Comparison of ENCODE assay signal across 26 cellular contexts in the genomic region with DNA sequence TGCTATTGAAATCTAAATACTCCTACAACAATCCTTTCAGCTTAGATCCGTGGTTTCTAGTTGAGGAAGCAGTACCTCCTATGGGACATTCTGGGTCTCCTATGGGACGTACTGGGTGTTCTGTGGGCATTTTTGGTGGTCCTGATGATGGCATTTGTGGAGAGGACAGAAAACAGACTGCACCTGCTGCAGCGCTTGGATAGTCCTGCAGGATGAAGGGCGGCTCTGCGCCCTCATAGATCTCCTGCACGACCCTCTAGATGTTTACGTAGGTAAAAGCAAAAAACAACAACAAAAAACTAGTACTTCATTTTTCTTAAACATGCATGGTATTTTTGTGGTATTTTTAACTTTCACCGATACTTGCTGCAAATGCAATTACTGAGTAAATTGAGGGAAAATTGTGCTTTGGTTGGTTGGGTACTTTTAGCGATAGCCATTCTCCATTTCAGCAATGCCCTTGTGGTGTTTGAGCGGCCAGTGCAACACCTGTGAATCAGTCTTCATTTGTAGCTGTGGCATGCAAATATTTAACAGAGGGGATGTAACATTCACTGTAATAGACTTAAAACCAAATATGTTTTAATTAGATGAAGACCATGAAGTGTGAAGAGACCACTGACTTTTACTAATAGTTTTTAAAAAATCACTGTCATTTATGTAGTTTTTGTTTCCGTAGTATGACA.
DNase-seq lines count a peak whose midpoint lies in the region; ATAC-seq, FAIRE-seq and TF ChIP-seq lines count a peak whose summit lies in the region.
"Had no signal": no experiment of that assay in that cellular context is flagged by ENCODE, and none has a peak within 500 bp of the region (broad histone marks: within the 10 kb centered on the region; RNA-seq: fewer than 3 reads in every experiment).

No MANE protein-coding gene starts in this region.

- no peak for DNase-seq in activated naive CD4-positive, alpha-beta T cell treated with Interleukin-2 at 50 U/mL for 16 hours
- DNase-seq in myocyte (ENCODE audit: low read depth) (peak; percentile 28), pancreas (no peak), GM13976 (ENCODE audit: low spot score) (no peak)
- no peak for DNase-seq in activated naive CD8-positive, alpha-beta T cell treated with anti-CD3 and anti-CD28 coated beads, Interleukin-2, amount 50 U/mL, for 24 hours
- DNase-seq: activated naive CD4-positive, alpha-beta T cell; activated T-cell treated with anti-CD3 and anti-CD28 coated beads, Interleukin-2, amount 50 U/mL, for 72 hours; CD8-positive, alpha-beta memory T cell; H7; kidney; midbrain; MM.1S; natural killer cell; NCI-H748 treated with DMSO at 0.1 percent for 48 hours; right cardiac atrium; spleen; stimulated activated CD4-positive, alpha-beta T cell treated with anti-CD3 and anti-CD28 coated beads, Interleukin-2, amount 100 ng/mL, for 48 hours had no signal

- no peaks in the 10 kb centered on the region for H3K9me3 Mint-ChIP-seq in activated naive CD4-positive, alpha-beta T cell treated with anti-CD3 and anti-CD28 coated beads, Interleukin-2, amount 50 U/mL, for 24 hours
- no peaks in the 10 kb centered on the region for H3K9me3 Mint-ChIP-seq in activated naive CD8-positive, alpha-beta T cell treated with anti-CD3 and anti-CD28 coated beads, Interleukin-2, amount 50 U/mL, for 24 hours
- H3K9me3 Mint-ChIP-seq: activated T-cell treated with anti-CD3 and anti-CD28 coated beads, Interleukin-2, amount 50 U/mL, for 72 hours; CD8-positive, alpha-beta memory T cell; natural killer cell had no signal

- no peaks in the 10 kb centered on the region for H3K9me3 ChIP-seq in pancreas
- H3K9me3 ChIP-seq: breast epithelium, spleen had no signal

- H3K36me3 Mint-ChIP-seq in activated naive CD4-positive, alpha-beta T cell treated with anti-CD3 and anti-CD28 coated beads, Interleukin-2, amount 50 U/mL, for 24 hours: peaks cover 4% of the 10 kb centered on the region
- H3K36me3 Mint-ChIP-seq in activated naive CD8-positive, alpha-beta T cell treated with anti-CD3 and anti-CD28 coated beads, Interleukin-2, amount 50 U/mL, for 24 hours (ENCODE audit: low read depth): no peaks in the 10 kb centered on the region
- H3K36me3 Mint-ChIP-seq: CD8-positive, alpha-beta memory T cell; natural killer cell had no signal

- peak; percentile 44; the same call in 1 of the 2 replicates for TF ChIP-seq POLR2A in Raji (IDR thresholded peaks at IDR 0.05; ENCODE audit: insufficient read depth, low read depth, low read length)

- H3K4me1 Mint-ChIP-seq in activated naive CD4-positive, alpha-beta T cell treated with anti-CD3 and anti-CD28 coated beads, Interleukin-2, amount 50 U/mL, for 24 hours: no peaks in the 10 kb centered on the region
- no peaks in the 10 kb centered on the region for H3K4me1 Mint-ChIP-seq in activated naive CD8-positive, alpha-beta T cell treated with anti-CD3 and anti-CD28 coated beads, Interleukin-2, amount 50 U/mL, for 24 hours
- H3K4me1 Mint-ChIP-seq: CD8-positive, alpha-beta memory T cell; natural killer cell had no signal

- peak overlapping the region; percentile 23 for H3K27ac Mint-ChIP-seq in activated naive CD4-positive, alpha-beta T cell treated with anti-CD3 and anti-CD28 coated beads, Interleukin-2, amount 50 U/mL, for 24 hours
- no peak overlapping the region for H3K27ac Mint-ChIP-seq in activated naive CD8-positive, alpha-beta T cell treated with anti-CD3 and anti-CD28 coated beads, Interleukin-2, amount 50 U/mL, for 24 hours
- H3K27ac Mint-ChIP-seq: activated T-cell treated with anti-CD3 and anti-CD28 coated beads, Interleukin-2, amount 50 U/mL, for 72 hours; CD8-positive, alpha-beta memory T cell; natural killer cell; WTC11 had no signal

- no peak overlapping the region for H3K4me3 ChIP-seq in pancreas
- H3K4me3 ChIP-seq: breast epithelium, spleen had no signal

- intact Hi-C loops in pancreas (cut with DNase I): no loop called here

- H3K27ac ChIP-seq in pancreas: no peak overlapping the region
- H3K27ac ChIP-seq: breast epithelium, KMS-11, parathyroid adenoma, spleen had no signal

- H3K36me3 ChIP-seq in pancreas: no peaks in the 10 kb centered on the region
- H3K36me3 ChIP-seq: breast epithelium, spleen had no signal

- peaks cover 0 to 6% (median 0%) of the 10 kb centered on the region in 3 donors for H3K4me1 ChIP-seq in pancreas
- H3K4me1 ChIP-seq: breast epithelium, parathyroid adenoma, spleen had no signal

- TF ChIP-seq CTCF in pancreas (IDR thresholded peaks at IDR 0.05) (no peak), GM13976 (IDR thresholded peaks at IDR 0.05; ENCODE audit: borderline replicate concordance, control extremely low read depth, extremely low read depth, insufficient read depth, missing control alignments) (no peak)

- H3K27me3 Mint-ChIP-seq in activated naive CD4-positive, alpha-beta T cell treated with anti-CD3 and anti-CD28 coated beads, Interleukin-2, amount 50 U/mL, for 24 hours: peaks cover 5% of the 10 kb centered on the region
- H3K27me3 Mint-ChIP-seq in activated naive CD8-positive, alpha-beta T cell treated with anti-CD3 and anti-CD28 coated beads, Interleukin-2, amount 50 U/mL, for 24 hours: peaks cover 14% of the 10 kb centered on the region

- no peak for ATAC-seq in pancreas
- no peak for ATAC-seq in HG02763 (IDR thresholded peaks at IDR 0.05; ENCODE audit: unreplicated experiment)
- ATAC-seq in activated naive CD8-positive, alpha-beta T cell treated with anti-CD3 and anti-CD28 coated beads, Interleukin-2, amount 50 U/mL, for 24 hours: no peak
- ATAC-seq: activated T-cell treated with anti-CD3 and anti-CD28 coated beads, Interleukin-2, amount 50 U/mL, for 72 hours; natural killer cell; right cardiac atrium; Right ventricle myocardium inferior; WTC11 had no signal

- in situ Hi-C loops in GM13976 (cut with MboI; ENCODE audit: low sequenced_read_pairs, unreplicated experiment): no loop called here

- H3K27me3 ChIP-seq in pancreas: no peaks in the 10 kb centered on the region
- H3K27me3 ChIP-seq: breast epithelium had no signal

- 91 to 93% methylated on average over 11 of the region's 11 CpGs for WGBS in pancreas, 2 donors

- no peak for FAIRE-seq in pancreas (lab: Jason Lieb, UNC)
- FAIRE-seq: GM19239 had no signal

- no peak overlapping the region for H3K4me3 Mint-ChIP-seq in activated naive CD4-positive, alpha-beta T cell treated with anti-CD3 and anti-CD28 coated beads, Interleukin-2, amount 50 U/mL, for 24 hours
- no peak overlapping the region for H3K4me3 Mint-ChIP-seq in activated naive CD8-positive, alpha-beta T cell treated with anti-CD3 and anti-CD28 coated beads, Interleukin-2, amount 50 U/mL, for 24 hours
- H3K4me3 Mint-ChIP-seq: activated T-cell treated with anti-CD3 and anti-CD28 coated beads, Interleukin-2, amount 50 U/mL, for 72 hours; CD8-positive, alpha-beta memory T cell; natural killer cell; WTC11 had no signal
